ENCODE assay signal across 1 cellular context in genomic region chr9:1877951-1878350, GRCh38.
TF ChIP-seq lines count a peak whose summit lies in the region.

No MANE protein-coding gene starts in this region.

TF ChIP-seq in GM12878, 131 proteins besides CTCF, POLR2A, EP300 and RAD21 (continued from another document):
- no peak for TF ChIP-seq BACH1 (IDR thresholded peaks at IDR 0.05; ENCODE audit: borderline replicate concordance)
- no peak for TF ChIP-seq DPF2 (IDR thresholded peaks at IDR 0.05)
- TF ChIP-seq REST (IDR thresholded peaks at IDR 0.05; ENCODE audit: low read depth, low read length), result no peak
